Comparison of ENCODE assay signal across 26 cellular contexts in genomic region chr21:42287193-42288083, GRCh38. TPM values are rescaled to one million over a fixed set of nuclear protein-coding genes. Genes with fewer than 3 reads are reported as not detected.
"Had no signal": no experiment of that assay in that cellular context is flagged by ENCODE, and none has a peak within 500 bp of the region (broad histone marks: within the 10 kb centered on the region; RNA-seq: fewer than 3 reads in every experiment).

No MANE protein-coding gene starts in this region.

- H3K27ac Mint-ChIP-seq: type B pancreatic cell had no signal

- H3K4me2 ChIP-seq: neural progenitor cell, smooth muscle cell had no signal

- H3K27me3 Mint-ChIP-seq: naive thymus-derived CD8-positive, alpha-beta T cell; stimulated activated naive B cell treated with anti-CD40 and anti-IgM and Interleukin-4, amounts not matched to agents 10 μg/mL and 1 μg/mL and 100 μg/mL, for 72 hours had no signal

- H3K36me3 ChIP-seq: brain microvascular endothelial cell, neural progenitor cell, thoracic aorta had no signal

- DNase-seq: activated CD4-positive, alpha-beta T cell treated with anti-CD3 and anti-CD28 coated beads for 1 hour; activated CD4-positive, alpha-beta T cell treated with anti-CD3 and anti-CD28 coated beads, Interleukin-2, amount 50 U/mL, for 1 hour; activated CD8-positive, alpha-beta memory T cell treated with anti-CD3 and anti-CD28 coated beads for 24 hours; activated CD8-positive, alpha-beta memory T cell treated with anti-CD3 and anti-CD28 coated beads, Interleukin-2, amount 50 U/mL, for 48 hours; activated naive CD4-positive, alpha-beta T cell treated with Interleukin-2 at 50 U/mL for 16 hours; activated T-cell treated with anti-CD3 and anti-CD28 coated beads, Interleukin-2, amount 50 U/mL, for 4 hours; anterior cingulate cortex; caudate nucleus; effector memory CD4-positive, alpha-beta T cell; gastrocnemius medialis; hippocampal formation; kidney glomerular epithelial cell; naive thymus-derived CD8-positive, alpha-beta T cell; sigmoid colon; stimulated activated CD4-positive, alpha-beta T cell treated with anti-CD3 and anti-CD28 coated beads, Interleukin-15, amount 100 ng/mL, for 24 hours; SW 1271; WERI-Rb-1 had no signal

- H3K4me1 Mint-ChIP-seq: neural progenitor cell had no signal

- H3K27me3 ChIP-seq: brain microvascular endothelial cell, esophagus muscularis mucosa, gastrocnemius medialis, left lung, neural progenitor cell, sigmoid colon had no signal

- H3K4me1 ChIP-seq: esophagus muscularis mucosa, gastrocnemius medialis, neural progenitor cell, sigmoid colon had no signal

- H3K4me3 ChIP-seq: esophagus muscularis mucosa, gastrocnemius medialis, left lung, neural progenitor cell, sigmoid colon, smooth muscle cell, thoracic aorta had no signal

- H2AFZ ChIP-seq: neural progenitor cell had no signal

- ATAC-seq: activated T-cell treated with anti-CD3 and anti-CD28 coated beads, Interleukin-2, amount 50 U/mL, for 4 hours; left lung; naive thymus-derived CD8-positive, alpha-beta T cell had no signal

- H3K9me3 Mint-ChIP-seq: activated T-cell treated with anti-CD3 and anti-CD28 coated beads, Interleukin-2, amount 50 U/mL, for 4 hours; naive thymus-derived CD8-positive, alpha-beta T cell had no signal

- H3K27ac ChIP-seq: brain microvascular endothelial cell, esophagus muscularis mucosa, gastrocnemius medialis, left lung, neural progenitor cell, sigmoid colon, thoracic aorta, WERI-Rb-1 had no signal

- H3K9me3 ChIP-seq: esophagus muscularis mucosa, gastrocnemius medialis, left lung, sigmoid colon, thoracic aorta had no signal

- H3K9ac ChIP-seq: neural progenitor cell had no signal

- H3K4me3 Mint-ChIP-seq: activated T-cell treated with anti-CD3 and anti-CD28 coated beads, Interleukin-2, amount 50 U/mL, for 4 hours; naive thymus-derived CD8-positive, alpha-beta T cell; neural progenitor cell; type B pancreatic cell had no signal

RNA-seq across cellular contexts. Expression of gene TFF3, which starts 27.8 kb away (rescaled TPM):
- total RNA-seq: naive thymus-derived CD8-positive, alpha-beta T cell; smooth muscle cell; T-helper 2 cell treated with Interferon-gamma antibody and Interleukin-4, amounts not matched to agents 100 ng/mL and 5 ng/mL, for 36 hours had no signal
- polyA plus RNA-seq: naive thymus-derived CD8-positive, alpha-beta T cell had no signal
